1 cellular context compared by ENCODE assay signal in the genomic region with DNA sequence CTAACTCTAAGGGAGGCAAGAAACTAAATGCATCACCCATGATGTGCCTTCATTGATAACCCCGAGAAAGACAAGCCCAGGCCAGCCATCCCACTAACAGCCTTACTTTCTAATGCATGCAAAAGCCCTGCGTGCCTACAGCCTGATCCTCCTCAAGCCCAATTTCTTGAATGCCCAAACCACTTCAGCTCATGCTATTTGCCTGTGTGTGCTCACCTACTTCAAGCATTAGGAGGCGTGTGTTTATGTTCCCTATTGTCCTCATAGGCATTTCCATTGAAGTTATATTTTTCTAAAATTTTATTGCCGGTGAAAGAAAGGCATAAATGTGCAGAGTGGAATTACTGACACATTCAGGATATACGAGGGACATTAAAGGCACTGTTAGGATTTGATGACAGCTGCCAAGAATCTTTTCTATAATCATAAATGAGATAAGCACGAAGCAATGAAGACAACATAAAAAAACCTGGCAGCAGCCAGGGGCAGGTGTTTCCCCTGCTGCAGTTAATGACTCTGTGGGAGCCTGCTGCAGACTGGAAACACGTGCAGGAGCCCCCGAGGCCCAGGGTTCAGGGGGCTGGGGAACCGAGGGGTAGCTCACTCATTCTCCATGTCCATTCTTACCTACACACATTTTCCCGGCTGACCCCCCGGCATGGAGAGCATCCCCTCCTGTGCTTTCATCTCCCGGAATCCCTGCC.
TF ChIP-seq lines count a peak whose summit lies in the region.

No MANE protein-coding gene starts in this region.

TF ChIP-seq in HEK293, 187 proteins besides CTCF, POLR2A, EP300 and RAD21 (continued from another document and continues in another):
- TF ChIP-seq ATF2 (tag by site-specific recombination; IDR thresholded peaks at IDR 0.05; ENCODE audit: low read depth) (no peak), ZBTB20 (tag by site-specific recombination; IDR thresholded peaks at IDR 0.05) (no peak), ZNF391 (tag by site-specific recombination; IDR thresholded peaks at IDR 0.05; ENCODE audit: borderline replicate concordance, low read depth) (no peak), ZFHX2 (tag by site-specific recombination; conservative IDR thresholded peaks at IDR 0.05) (no peak; the same call in 1 of the 2 replicates), KLF8 (tag by site-specific recombination; IDR thresholded peaks at IDR 0.05) (no peak), ZFP3 (tag by site-specific recombination; IDR thresholded peaks at IDR 0.05; ENCODE audit: low read depth) (no peak), ZNF175 (tag by site-specific recombination; IDR thresholded peaks at IDR 0.05) (no peak), ZNF169 (tag by site-specific recombination; IDR thresholded peaks at IDR 0.05) (no peak), ZNF660 (tag by site-specific recombination; IDR thresholded peaks at IDR 0.05) (no peak), ZBTB44 (tag by site-specific recombination; IDR thresholded peaks at IDR 0.05) (peak; percentile 59; the same call in 1 of the 2 replicates), ZNF140 (tag by site-specific recombination; IDR thresholded peaks at IDR 0.05) (no peak), OVOL3 (tag by site-specific recombination; IDR thresholded peaks at IDR 0.05) (peak; percentile 70; the same call in 1 of the 2 replicates), ZNF777 (tag by site-specific recombination; IDR thresholded peaks at IDR 0.05; ENCODE audit: borderline replicate concordance) (no peak), OSR2 (tag by site-specific recombination; IDR thresholded peaks at IDR 0.05) (peak; percentile 72), ZNF792 (tag by site-specific recombination; IDR thresholded peaks at IDR 0.05) (no peak), ZNF785 (tag by site-specific recombination; IDR thresholded peaks at IDR 0.05) (no peak), ZNF610 (tag by site-specific recombination; IDR thresholded peaks at IDR 0.05; ENCODE audit: borderline replicate concordance) (no peak), KLF9 (tag by site-specific recombination; IDR thresholded peaks at IDR 0.05; ENCODE audit: low read depth) (no peak), ZNF121 (tag by site-specific recombination; IDR thresholded peaks at IDR 0.05) (no peak), BCL6B (tag by site-specific recombination; IDR thresholded peaks at IDR 0.05) (no peak), ZNF214 (tag by site-specific recombination; IDR thresholded peaks at IDR 0.05; ENCODE audit: borderline replicate concordance) (no peak), ZNF423 (tag by site-specific recombination; IDR thresholded peaks at IDR 0.05) (no peak), ZNF266 (tag by site-specific recombination; IDR thresholded peaks at IDR 0.05; ENCODE audit: low read depth) (no peak), GLI2 (tag by site-specific recombination; IDR thresholded peaks at IDR 0.05; ENCODE audit: borderline replicate concordance, low read depth) (no peak), HOXC10 (CRISPR knock-in tag; IDR thresholded peaks at IDR 0.05) (no peak), HIC1 (tag by site-specific recombination; IDR thresholded peaks at IDR 0.05) (no peak), ZNF19 (tag by site-specific recombination; IDR thresholded peaks at IDR 0.05; ENCODE audit: low read depth) (no peak), ZNF350 (tag by site-specific recombination; IDR thresholded peaks at IDR 0.05) (no peak), ZNF561 (tag by site-specific recombination; IDR thresholded peaks at IDR 0.05; ENCODE audit: borderline replicate concordance) (peak; percentile 39; the same call in 1 of the 2 replicates), ZNF843 (tag by site-specific recombination; IDR thresholded peaks at IDR 0.05) (peak; percentile 82), ZNF701 (tag by site-specific recombination; IDR thresholded peaks at IDR 0.05) (no peak), GLI4 (tag by site-specific recombination; IDR thresholded peaks at IDR 0.05) (no peak)
- TF ChIP-seq, protein P1, sequence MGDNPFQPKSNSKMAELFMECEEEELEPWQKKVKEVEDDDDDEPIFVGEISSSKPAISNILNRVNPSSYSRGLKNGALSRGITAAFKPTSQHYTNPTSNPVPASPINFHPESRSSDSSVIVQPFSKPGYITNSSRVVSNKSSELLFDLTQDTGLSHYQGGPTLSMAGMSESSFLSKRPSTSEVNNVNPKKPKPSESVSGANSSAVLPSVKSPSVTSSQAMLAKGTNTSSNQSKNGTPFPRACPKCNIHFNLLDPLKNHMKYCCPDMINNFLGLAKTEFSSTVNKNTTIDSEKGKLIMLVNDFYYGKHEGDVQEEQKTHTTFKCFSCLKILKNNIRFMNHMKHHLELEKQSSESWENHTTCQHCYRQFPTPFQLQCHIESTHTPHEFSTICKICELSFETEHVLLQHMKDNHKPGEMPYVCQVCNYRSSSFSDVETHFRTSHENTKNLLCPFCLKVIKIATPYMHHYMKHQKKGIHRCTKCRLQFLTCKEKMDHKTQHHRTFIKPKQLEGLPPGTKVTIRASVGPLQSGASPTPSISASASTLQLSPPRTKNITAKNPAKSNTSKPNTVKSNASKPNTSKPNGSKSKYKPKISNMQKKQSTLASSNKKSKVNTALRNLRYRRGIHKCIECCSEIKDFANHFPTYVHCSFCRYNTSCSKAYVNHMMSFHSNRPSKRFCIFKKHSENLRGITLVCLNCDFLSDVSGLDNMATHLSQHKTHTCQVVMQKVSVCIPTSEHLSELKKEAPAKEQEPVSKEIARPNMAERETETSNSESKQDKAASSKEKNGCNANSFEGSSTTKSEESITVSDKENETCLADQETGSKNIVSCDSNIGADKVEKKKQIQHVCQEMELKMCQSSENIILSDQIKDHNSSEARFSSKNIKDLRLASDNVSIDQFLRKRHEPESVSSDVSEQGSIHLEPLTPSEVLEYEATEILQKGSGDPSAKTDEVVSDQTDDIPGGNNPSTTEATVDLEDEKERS (tag by site-specific recombination; IDR thresholded peaks at IDR 0.05) = no peak
- TF ChIP-seq, protein P2, sequence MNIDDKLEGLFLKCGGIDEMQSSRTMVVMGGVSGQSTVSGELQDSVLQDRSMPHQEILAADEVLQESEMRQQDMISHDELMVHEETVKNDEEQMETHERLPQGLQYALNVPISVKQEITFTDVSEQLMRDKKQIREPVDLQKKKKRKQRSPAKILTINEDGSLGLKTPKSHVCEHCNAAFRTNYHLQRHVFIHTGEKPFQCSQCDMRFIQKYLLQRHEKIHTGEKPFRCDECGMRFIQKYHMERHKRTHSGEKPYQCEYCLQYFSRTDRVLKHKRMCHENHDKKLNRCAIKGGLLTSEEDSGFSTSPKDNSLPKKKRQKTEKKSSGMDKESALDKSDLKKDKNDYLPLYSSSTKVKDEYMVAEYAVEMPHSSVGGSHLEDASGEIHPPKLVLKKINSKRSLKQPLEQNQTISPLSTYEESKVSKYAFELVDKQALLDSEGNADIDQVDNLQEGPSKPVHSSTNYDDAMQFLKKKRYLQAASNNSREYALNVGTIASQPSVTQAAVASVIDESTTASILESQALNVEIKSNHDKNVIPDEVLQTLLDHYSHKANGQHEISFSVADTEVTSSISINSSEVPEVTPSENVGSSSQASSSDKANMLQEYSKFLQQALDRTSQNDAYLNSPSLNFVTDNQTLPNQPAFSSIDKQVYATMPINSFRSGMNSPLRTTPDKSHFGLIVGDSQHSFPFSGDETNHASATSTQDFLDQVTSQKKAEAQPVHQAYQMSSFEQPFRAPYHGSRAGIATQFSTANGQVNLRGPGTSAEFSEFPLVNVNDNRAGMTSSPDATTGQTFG (tag by site-specific recombination; IDR thresholded peaks at IDR 0.05; ENCODE audit: borderline replicate concordance) = no peak
- TF ChIP-seq, protein P3, sequence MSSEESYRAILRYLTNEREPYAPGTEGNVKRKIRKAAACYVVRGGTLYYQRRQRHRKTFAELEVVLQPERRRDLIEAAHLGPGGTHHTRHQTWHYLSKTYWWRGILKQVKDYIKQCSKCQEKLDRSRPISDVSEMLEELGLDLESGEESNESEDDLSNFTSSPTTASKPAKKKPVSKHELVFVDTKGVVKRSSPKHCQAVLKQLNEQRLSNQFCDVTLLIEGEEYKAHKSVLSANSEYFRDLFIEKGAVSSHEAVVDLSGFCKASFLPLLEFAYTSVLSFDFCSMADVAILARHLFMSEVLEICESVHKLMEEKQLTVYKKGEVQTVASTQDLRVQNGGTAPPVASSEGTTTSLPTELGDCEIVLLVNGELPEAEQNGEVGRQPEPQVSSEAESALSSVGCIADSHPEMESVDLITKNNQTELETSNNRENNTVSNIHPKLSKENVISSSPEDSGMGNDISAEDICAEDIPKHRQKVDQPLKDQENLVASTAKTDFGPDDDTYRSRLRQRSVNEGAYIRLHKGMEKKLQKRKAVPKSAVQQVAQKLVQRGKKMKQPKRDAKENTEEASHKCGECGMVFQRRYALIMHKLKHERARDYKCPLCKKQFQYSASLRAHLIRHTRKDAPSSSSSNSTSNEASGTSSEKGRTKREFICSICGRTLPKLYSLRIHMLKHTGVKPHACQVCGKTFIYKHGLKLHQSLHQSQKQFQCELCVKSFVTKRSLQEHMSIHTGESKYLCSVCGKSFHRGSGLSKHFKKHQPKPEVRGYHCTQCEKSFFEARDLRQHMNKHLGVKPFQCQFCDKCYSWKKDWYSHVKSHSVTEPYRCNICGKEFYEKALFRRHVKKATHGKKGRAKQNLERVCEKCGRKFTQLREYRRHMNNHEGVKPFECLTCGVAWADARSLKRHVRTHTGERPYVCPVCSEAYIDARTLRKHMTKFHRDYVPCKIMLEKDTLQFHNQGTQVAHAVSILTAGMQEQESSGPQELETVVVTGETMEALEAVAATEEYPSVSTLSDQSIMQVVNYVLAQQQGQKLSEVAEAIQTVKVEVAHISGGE (tag by site-specific recombination; conservative IDR thresholded peaks at IDR 0.05; ENCODE audit: low read depth) = no peak
- TF ChIP-seq, protein P4, sequence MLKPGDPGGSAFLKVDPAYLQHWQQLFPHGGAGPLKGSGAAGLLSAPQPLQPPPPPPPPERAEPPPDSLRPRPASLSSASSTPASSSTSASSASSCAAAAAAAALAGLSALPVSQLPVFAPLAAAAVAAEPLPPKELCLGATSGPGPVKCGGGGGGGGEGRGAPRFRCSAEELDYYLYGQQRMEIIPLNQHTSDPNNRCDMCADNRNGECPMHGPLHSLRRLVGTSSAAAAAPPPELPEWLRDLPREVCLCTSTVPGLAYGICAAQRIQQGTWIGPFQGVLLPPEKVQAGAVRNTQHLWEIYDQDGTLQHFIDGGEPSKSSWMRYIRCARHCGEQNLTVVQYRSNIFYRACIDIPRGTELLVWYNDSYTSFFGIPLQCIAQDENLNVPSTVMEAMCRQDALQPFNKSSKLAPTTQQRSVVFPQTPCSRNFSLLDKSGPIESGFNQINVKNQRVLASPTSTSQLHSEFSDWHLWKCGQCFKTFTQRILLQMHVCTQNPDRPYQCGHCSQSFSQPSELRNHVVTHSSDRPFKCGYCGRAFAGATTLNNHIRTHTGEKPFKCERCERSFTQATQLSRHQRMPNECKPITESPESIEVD (tag by site-specific recombination; IDR thresholded peaks at IDR 0.05) = peak; percentile 89
- TF ChIP-seq, protein P5, sequence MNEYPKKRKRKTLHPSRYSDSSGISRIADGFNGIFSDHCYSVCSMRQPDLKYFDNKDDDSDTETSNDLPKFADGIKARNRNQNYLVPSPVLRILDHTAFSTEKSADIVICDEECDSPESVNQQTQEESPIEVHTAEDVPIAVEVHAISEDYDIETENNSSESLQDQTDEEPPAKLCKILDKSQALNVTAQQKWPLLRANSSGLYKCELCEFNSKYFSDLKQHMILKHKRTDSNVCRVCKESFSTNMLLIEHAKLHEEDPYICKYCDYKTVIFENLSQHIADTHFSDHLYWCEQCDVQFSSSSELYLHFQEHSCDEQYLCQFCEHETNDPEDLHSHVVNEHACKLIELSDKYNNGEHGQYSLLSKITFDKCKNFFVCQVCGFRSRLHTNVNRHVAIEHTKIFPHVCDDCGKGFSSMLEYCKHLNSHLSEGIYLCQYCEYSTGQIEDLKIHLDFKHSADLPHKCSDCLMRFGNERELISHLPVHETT (tag by site-specific recombination; IDR thresholded peaks at IDR 0.05) = no peak
